14 cellular contexts compared by ENCODE assay signal in genomic region chr18:2901405-2901989, GRCh38. TPM values are rescaled to one million over a fixed set of nuclear protein-coding genes. Genes with fewer than 3 reads are reported as not detected.
DNase-seq lines count a peak whose midpoint lies in the region; ATAC-seq and TF ChIP-seq lines count a peak whose summit lies in the region.
"Had no signal": no experiment of that assay in that cellular context is flagged by ENCODE, and none has a peak within 500 bp of the region (broad histone marks: within the 10 kb centered on the region; RNA-seq: fewer than 3 reads in every experiment).

No MANE protein-coding gene starts in this region.

- DNase-seq in AG10803 (ENCODE audit: low read depth), result peak; percentile 87
- peak; percentile 39 for DNase-seq in WERI-Rb-1
- peak in 3 of 5 donors; percentile 33 to 66 (median 58) for DNase-seq in ovary
- DNase-seq in tibial nerve (ENCODE audit: low spot score in 2 of 2), result no peak
- no peak for DNase-seq in GM19238 (ENCODE audit: insufficient read length, low spot score)
- no peak for DNase-seq in A172 (ENCODE audit: low spot score)
- DNase-seq in NCI-H1694 (lab: John Stamatoyannopoulos, UW), result no peak
- DNase-seq: lower lobe of right lung; NCI-H187; PC-3; stimulated activated naive CD4-positive, alpha-beta T cell treated with Interleukin-2 at 50 U/mL for 16 hours had no signal

- 49 to 66% methylated on average over 6 to 13 of the region's 14 CpGs for WGBS in gastroesophageal sphincter (ENCODE audit: low coverage in 1 of 2), 2 donors
- 43 to 68% (median 62%) methylated on average over 14 of the region's 14 CpGs for WGBS in ovary, 3 donors
- WGBS in tibial nerve, 2 donors, result 49 to 69% methylated on average over 14 of the region's 14 CpGs

- H3K4me3 ChIP-seq in AG10803 (ENCODE audit: low read length) (no peak overlapping the region), WERI-Rb-1 (ENCODE audit: low read depth, low read length) (no peak overlapping the region), gastroesophageal sphincter (no peak overlapping the region), ovary (no peak overlapping the region), tibial nerve (no peak overlapping the region)
- H3K4me3 ChIP-seq: lower lobe of right lung had no signal

- no peak for TF ChIP-seq EP300 in gastroesophageal sphincter (IDR thresholded peaks at IDR 0.05)
- no peak for TF ChIP-seq EP300 in ovary (IDR thresholded peaks at IDR 0.05)
- TF ChIP-seq EP300 in tibial nerve (IDR thresholded peaks at IDR 0.05), result no peak

- TF ChIP-seq POLR2A in gastroesophageal sphincter (IDR thresholded peaks at IDR 0.05) (no peak), ovary (IDR thresholded peaks at IDR 0.05) (no peak), tibial nerve (IDR thresholded peaks at IDR 0.05) (no peak)

- ATAC-seq in gastroesophageal sphincter, result no peak
- ATAC-seq: lower lobe of right lung; natural killer cell treated with Interleukin-12 subunit alpha and Interleukin-12 subunit beta and Interleukin-15 and Interleukin-18, amount 100 ng/mL, for 72 hours; PC-3; WTC11 had no signal

- no peak overlapping the region for H3K27ac ChIP-seq in WERI-Rb-1
- peak overlapping the region in 3 of 4 donors; percentile 10 to 73 (median 56) for H3K27ac ChIP-seq in gastroesophageal sphincter
- H3K27ac ChIP-seq in ovary, result peak overlapping the region in 1 of 2 donors; percentile 88
- peak overlapping the region in 2 of 4 donors; percentile 38 to 76 for H3K27ac ChIP-seq in tibial nerve
- H3K27ac ChIP-seq: lower lobe of right lung had no signal

- H3K9me3 ChIP-seq in WERI-Rb-1 (ENCODE audit: severe bottlenecking) (no peaks in the 10 kb centered on the region), gastroesophageal sphincter (no peaks in the 10 kb centered on the region), ovary (no peaks in the 10 kb centered on the region), tibial nerve (no peaks in the 10 kb centered on the region)
- H3K9me3 ChIP-seq: lower lobe of right lung had no signal

- H3K36me3 ChIP-seq in WERI-Rb-1, result no peaks in the 10 kb centered on the region
- H3K36me3 ChIP-seq in gastroesophageal sphincter, result no peaks in the 10 kb centered on the region
- no peaks in the 10 kb centered on the region for H3K36me3 ChIP-seq in ovary
- no peaks in the 10 kb centered on the region for H3K36me3 ChIP-seq in tibial nerve
- H3K36me3 ChIP-seq: lower lobe of right lung had no signal

- H3K4me1 ChIP-seq in gastroesophageal sphincter (peaks cover 0 to 52% (median 11%) of the 10 kb centered on the region in 3 donors), ovary (ENCODE audit: insufficient read depth) (peaks cover 6% of the 10 kb centered on the region), tibial nerve (peaks cover 0 to 35% (median 15%) of the 10 kb centered on the region in 4 donors)

- intact Hi-C loops in ovary (cut with DNase I), result loop anchor here in 1 of 4 donors (10.0 kb wide), 2 partner anchors 47 to 137 kb away; no protein-coding TSS in a partner anchor

- no peaks in the 10 kb centered on the region for H3K27me3 ChIP-seq in WERI-Rb-1 (ENCODE audit: insufficient read depth, low read depth, severe bottlenecking)
- peaks cover 9% of the 10 kb centered on the region for H3K27me3 ChIP-seq in gastroesophageal sphincter
- H3K27me3 ChIP-seq in ovary, result no peaks in the 10 kb centered on the region
- H3K27me3 ChIP-seq in tibial nerve, result no peaks in the 10 kb centered on the region

- TF ChIP-seq CTCF in AG10803 (conservative IDR thresholded peaks at IDR 0.05; ENCODE audit: low read length) (no peak), WERI-Rb-1 (IDR thresholded peaks at IDR 0.05; ENCODE audit: low read depth, low read length) (no peak), gastroesophageal sphincter (IDR thresholded peaks at IDR 0.05) (no peak), ovary (IDR thresholded peaks at IDR 0.05) (no peak), tibial nerve (IDR thresholded peaks at IDR 0.05) (no peak)

RNA-seq across cellular contexts. Expression of gene EMILIN2, which starts 54.7 kb away (rescaled TPM):
- total RNA-seq in gastroesophageal sphincter (10 to 100 TPM; 11.2 to 20.9 (median 17.0) TPM), ovary (10 to 100 TPM; 32.6 to 40.4 (median 34.3) TPM), tibial nerve (10 to 100 TPM; 29.1 to 70.8 (median 36.3) TPM)
- polyA plus RNA-seq in ovary, result 10 to 100 TPM; 16.5 to 17.1 TPM
- 1.7 and 4.3 TPM in 2 replicates for total RNA-seq in A172 (2014; rRNA removed; shearing (Covaris generic))

Comparison
In these comparisons a context has a peak if more than half of its experiments do, and no peak if none do; other contexts are left out.
1. DNase-seq: peak in AG10803 (single experiment), WERI-Rb-1 (single experiment) and ovary (3 of 5); none in tibial nerve (0 of 2), GM19238 (single experiment), A172 (single experiment) and NCI-H1694 (single experiment).